7 cellular contexts compared by ENCODE assay signal in genomic region chr17:81285179-81285878, GRCh38. TPM values are rescaled to one million over a fixed set of nuclear protein-coding genes. Genes with fewer than 3 reads are reported as not detected.
DNase-seq lines count a peak whose midpoint lies in the region; ATAC-seq and TF ChIP-seq lines count a peak whose summit lies in the region.

No MANE protein-coding gene starts in this region.

- intact Hi-C loops in psoas muscle (cut with DNase I): no loop called here

- H3K9me3 ChIP-seq in psoas muscle: no peaks in the 10 kb centered on the region

- peak overlapping the region; percentile 53 for H3K4me3 ChIP-seq in psoas muscle

- DNase-seq in KG1 (lab: John Stamatoyannopoulos, UW) (peak; percentile 73), activated T-cell treated with anti-CD3 and anti-CD28 coated beads for 24 hours (ENCODE audit: low read depth) (peak; percentile 50), fibroblast of peridontal ligament (ENCODE audit: extremely low read depth) (peak; percentile 57), psoas muscle (peak; percentile 81 to 88)

- WGBS in psoas muscle, 3 donors: 56 to 59% (median 58%) methylated on average over 37 of the region's 37 CpGs

- H3K36me3 ChIP-seq in psoas muscle (ENCODE audit: insufficient read depth in 1 of 2, low read depth in 1 of 2): peaks cover 0 to 35% of the 10 kb centered on the region in 2 donors

- ATAC-seq in psoas muscle (peak; percentile 20 to 71 (median 48)), HG03439 (IDR thresholded peaks at IDR 0.05; ENCODE audit: unreplicated experiment) (no peak), GM21390 (IDR thresholded peaks at IDR 0.05; ENCODE audit: unreplicated experiment) (no peak), HG03432 (IDR thresholded peaks at IDR 0.05; ENCODE audit: unreplicated experiment) (no peak)

- no peak for TF ChIP-seq CTCF in psoas muscle (IDR thresholded peaks at IDR 0.05)

- no peaks in the 10 kb centered on the region for H3K27me3 ChIP-seq in psoas muscle (ENCODE audit: insufficient read depth in 3 of 3, low read length in 2 of 3)

- no peaks in the 10 kb centered on the region for H3K4me1 ChIP-seq in psoas muscle

- peak overlapping the region; percentile 74 for H3K27ac ChIP-seq in psoas muscle

RNA-seq across cellular contexts. Expression of gene SLC38A10, which starts 9.8 kb away (rescaled TPM):
- total RNA-seq in psoas muscle: 10 to 100 TPM; 16.7 to 23.9 (median 18.6) TPM
- 10 to 100 TPM; 16.9 to 40.6 (median 33.0) TPM for polyA plus RNA-seq in psoas muscle

RNA-seq across cellular contexts. Expression of gene NDUFAF8, which starts 46.2 kb away (rescaled TPM):
- 10 to 100 TPM; 45.6 to 58.5 (median 55.0) TPM for total RNA-seq in psoas muscle
- polyA plus RNA-seq in psoas muscle: 10 to 100 TPM; 42.4 to 63.8 (median 54.9) TPM

RNA-seq across cellular contexts. Expression of gene TEPSIN, which starts 46.5 kb away (rescaled TPM):
- 10 to 100 TPM; 10.9 to 22.1 (median 11.8) TPM for total RNA-seq in psoas muscle
- 10 to 100 TPM; 11.2 to 14.3 (median 13.6) TPM for polyA plus RNA-seq in psoas muscle

Comparison
In these comparisons a context has a peak if more than half of its experiments do, and no peak if none do; other contexts are left out.
1. ATAC-seq: peak in psoas muscle (4 of 4); none in HG03439 (single experiment), GM21390 (single experiment) and HG03432 (single experiment).
2. Peak in every context shown above with its lines, with median percentiles within 50 percentile points of each other: DNase-seq.